ENCODE assay signal across 10 cellular contexts in genomic region chr7:27110977-27111752, GRCh38. TPM values are rescaled to one million over a fixed set of nuclear protein-coding genes. Genes with fewer than 3 reads are reported as not detected.
DNase-seq lines count a peak whose midpoint lies in the region; ATAC-seq and TF ChIP-seq lines count a peak whose summit lies in the region.
"Had no signal": no experiment of that assay in that cellular context is flagged by ENCODE, and none has a peak within 500 bp of the region (broad histone marks: within the 10 kb centered on the region; RNA-seq: fewer than 3 reads in every experiment).

No MANE protein-coding gene starts in this region.

- peak overlapping the region; percentile 81 for H2AFZ ChIP-seq in IMR-90 (replicated peaks; ENCODE audit: low read length, poor library complexity)

- peak overlapping the region; percentile 67 for H2BK120ac ChIP-seq in IMR-90 (ENCODE audit: low read depth, low read length)

- H3K79me1 ChIP-seq in IMR-90 (ENCODE audit: low read depth in 1 of 2, low read length in 2 of 2): peaks cover 0 to 34% of the 10 kb centered on the region in 2 experiments; a peak in 2 of 4 replicates

- peak overlapping the region; percentile 29 to 47; a peak in 3 of 4 replicates for H4K8ac ChIP-seq in IMR-90 (ENCODE audit: low read depth in 2 of 2, low read length in 2 of 2)

- H3K9ac ChIP-seq in IMR-90 (ENCODE audit: low read depth, low read length) (peak overlapping the region; percentile 95), mucosa of rectum (ENCODE audit: low read depth in 1 of 2, low read length in 2 of 2) (peak overlapping the region; percentile 10 to 41)

- ATAC-seq in IMR-90 (ENCODE audit: low read depth) (no peak), upper lobe of right lung (no peak), GM21723 (IDR thresholded peaks at IDR 0.05; ENCODE audit: unreplicated experiment) (no peak)
- no peak for ATAC-seq in activated CD4-positive, CD25-positive, alpha-beta regulatory T cell treated with anti-CD3 and anti-CD28 coated beads, Interleukin-2, amount 50 U/mL, for 24 hours

- H3K4ac ChIP-seq in IMR-90 (ENCODE audit: low read depth, low read length): peak overlapping the region; percentile 85

- H3K18ac ChIP-seq in IMR-90 (ENCODE audit: low read depth, low read length): peak overlapping the region; percentile 68

- TF ChIP-seq RAD21 in IMR-90 (IDR thresholded peaks at IDR 0.05; ENCODE audit: low read length): no peak

- peak overlapping the region; percentile 98 for H3K4me2 ChIP-seq in IMR-90 (ENCODE audit: low read depth, low read length)

- H3K9me1 ChIP-seq in IMR-90 (ENCODE audit: insufficient read depth, low read length): peaks cover 13% of the 10 kb centered on the region; the same call in 1 of the 2 replicates

- H3K14ac ChIP-seq in IMR-90 (replicated peaks; ENCODE audit: low read depth, low read length): peak overlapping the region; percentile 80

- H2AK9ac ChIP-seq in IMR-90 (replicated peaks; ENCODE audit: low read depth, low read length, poor library complexity): peak overlapping the region; percentile 79

- peak overlapping the region; percentile 45 for H2AK5ac ChIP-seq in IMR-90 (ENCODE audit: low read depth, low read length)

- in situ Hi-C loops in IMR-90 (cut with MboI; ENCODE audit: low sequenced_read_pairs): no loop called here

- no peak; the same call in 1 of the 2 replicates for TF ChIP-seq POLR2A in IMR-90 (IDR thresholded peaks at IDR 0.05; ENCODE audit: low read depth, low read length)

- H3K4me1 ChIP-seq in IMR-90 (ENCODE audit: control insufficient read depth, insufficient read depth, low read length) (peaks cover 27% of the 10 kb centered on the region), mucosa of rectum (ENCODE audit: control insufficient read depth in 2 of 2, insufficient read depth in 2 of 2, low read length in 2 of 2) (peaks cover 60 to 70% of the 10 kb centered on the region in 2 donors), upper lobe of right lung (peaks cover 9% of the 10 kb centered on the region)

- H4K20me1 ChIP-seq in IMR-90 (ENCODE audit: insufficient read depth, low read length): peaks cover 16% of the 10 kb centered on the region

- DNase-seq in IMR-90 (peak; percentile 92), dermis blood vessel endothelial cell (peak; percentile 79), upper lobe of right lung (no peak), AG20443 (ENCODE audit: low spot score) (no peak), globus pallidus (ENCODE audit: low spot score) (no peak)
- DNase-seq: amniotic stem cell had no signal

- H2BK15ac ChIP-seq in IMR-90 (ENCODE audit: low read depth, low read length): peak overlapping the region; percentile 45; the same call in 2 of the 3 replicates

- H2BK5ac ChIP-seq in IMR-90 (ENCODE audit: low read depth, low read length, poor library complexity, severe bottlenecking): peak overlapping the region; percentile 92

- no TSS peak for BruUV-seq in IMR-90 (replicated peaks; lab: Mats Ljungman, UMichigan)

- H3K56ac ChIP-seq in IMR-90 (ENCODE audit: extremely low read depth, insufficient read depth, low read length): peak overlapping the region; percentile 50; the same call in 1 of the 2 replicates

- CTCF ChIA-PET in IMR-90 (lab: Yijun Ruan, JAX): interaction anchor here (0.8 to 1.4 kb wide), 4 partner anchors 13 to 412 kb away, joined by 3 to 9 read pairs (median 4); no protein-coding TSS in a partner anchor

- no peaks in the 10 kb centered on the region for H3K27me3 ChIP-seq in IMR-90 (ENCODE audit: control insufficient read depth, insufficient read depth, low read length)
- H3K27me3 ChIP-seq in mucosa of rectum (ENCODE audit: control insufficient read depth in 2 of 2, insufficient read depth in 2 of 2, low read length in 2 of 2): no peaks in the 10 kb centered on the region
- peaks cover 7% of the 10 kb centered on the region for H3K27me3 ChIP-seq in upper lobe of right lung

- dilution Hi-C loops in IMR-90 (cut with HindIII; ENCODE audit: low sequenced_read_pairs, unreplicated experiment): no loop called here

- H4K5ac ChIP-seq in IMR-90 (ENCODE audit: low read depth, low read length): peak overlapping the region; percentile 58

- H4K91ac ChIP-seq in IMR-90 (ENCODE audit: insufficient read depth, low read depth, low read length): peak overlapping the region; percentile 68

- no peaks in the 10 kb centered on the region for H3K9me3 ChIP-seq in IMR-90 (ENCODE audit: control insufficient read depth, insufficient read depth, low read length)
- H3K9me3 ChIP-seq in mucosa of rectum (ENCODE audit: control insufficient read depth in 2 of 2, low read length in 2 of 2): no peaks in the 10 kb centered on the region
- H3K9me3 ChIP-seq in upper lobe of right lung: no peaks in the 10 kb centered on the region

- no peak overlapping the region; the same call in 1 of the 2 replicates for H3K4me3 ChIP-seq in IMR-90 (ENCODE audit: insufficient read depth, low read depth, low read length)
- peak overlapping the region in 1 of 2 donors; percentile 50 for H3K4me3 ChIP-seq in mucosa of rectum (ENCODE audit: low read length in 2 of 2)
- peak overlapping the region; percentile 54 for H3K4me3 ChIP-seq in upper lobe of right lung

- WGBS in IMR-90 (ENCODE audit: extremely low coverage in 2 of 2, insufficient read length in 1 of 2), 2 experiments: no CpG with 5 or more reads among the region's 8 CpGs

- intact Hi-C loops in IMR-90 (cut with micrococcal nuclease) (no loop called here), upper lobe of right lung (cut with DNase I) (no loop called here)

- H3K23ac ChIP-seq in IMR-90 (ENCODE audit: low read depth, low read length): peak overlapping the region; percentile 92

- POLR2A ChIA-PET in IMR-90 (lab: Charles Lee; ENCODE audit: unreplicated experiment): interaction anchor here (0.6 to 1.1 kb wide), 3 partner anchors 9 to 14 kb away, joined by 3 to 10 read pairs (median 3); no protein-coding TSS in a partner anchor

- H3K36me3 ChIP-seq in IMR-90 (ENCODE audit: control insufficient read depth, insufficient read depth, low read length): peaks cover 12% of the 10 kb centered on the region; the same call in 1 of the 2 replicates
- H3K36me3 ChIP-seq in mucosa of rectum (ENCODE audit: control insufficient read depth in 2 of 2, insufficient read depth in 2 of 2, low read length in 2 of 2): peaks cover 3 to 8% of the 10 kb centered on the region in 2 donors
- H3K36me3 ChIP-seq in upper lobe of right lung: no peaks in the 10 kb centered on the region

- H3K27ac ChIP-seq in IMR-90 (ENCODE audit: insufficient read depth, low read length): peak overlapping the region; percentile 98
- peak overlapping the region; percentile 73 to 79 for H3K27ac ChIP-seq in mucosa of rectum (ENCODE audit: low read depth in 2 of 2, low read length in 2 of 2)
- peak overlapping the region; percentile 91 for H3K27ac ChIP-seq in upper lobe of right lung

- TF ChIP-seq CTCF in IMR-90 (conservative IDR thresholded peaks at IDR 0.05; ENCODE audit: low read depth, low read length) (no peak), upper lobe of right lung (IDR thresholded peaks at IDR 0.05) (no peak)

- peak overlapping the region; percentile 68 for H2BK20ac ChIP-seq in IMR-90 (ENCODE audit: low read depth, low read length)

TF ChIP-seq in IMR-90, 13 proteins besides CTCF, POLR2A, EP300 and RAD21 (continues in another document):
- 0 out of 2 replicates have a peak, but pooled peaks have one; percentile 0 for TF ChIP-seq CEBPB (IDR thresholded peaks at IDR 0.05; ENCODE audit: low read depth, low read length)
- no peak for TF ChIP-seq RCOR1 (IDR thresholded peaks at IDR 0.05; ENCODE audit: insufficient replicate concordance, low read length)
- TF ChIP-seq FOS (IDR thresholded peaks at IDR 0.05; ENCODE audit: low read depth, low read length): peak; percentile 79
- no peak for TF ChIP-seq BHLHE40 (IDR thresholded peaks at IDR 0.05; ENCODE audit: low read depth, low read length)
- TF ChIP-seq MXI1 (IDR thresholded peaks at IDR 0.05; ENCODE audit: borderline replicate concordance, low read depth, low read length): no peak
- TF ChIP-seq MAFK (IDR thresholded peaks at IDR 0.05; ENCODE audit: low read depth, low read length): no peak
- no peak for TF ChIP-seq NFE2L2 (IDR thresholded peaks at IDR 0.05; ENCODE audit: low read depth, low read length)
- TF ChIP-seq CHD1 (IDR thresholded peaks at IDR 0.05; ENCODE audit: low read depth, low read length): no peak

RNA-seq across cellular contexts. Expression of gene HOXA2, which starts 8.7 kb away (rescaled TPM):
- total RNA-seq in IMR-90 (2012; rRNA removed) (1.6 and 1.7 TPM in 2 replicates), dermis blood vessel endothelial cell (0.33 and 0.34 TPM in 2 replicates), upper lobe of right lung (2.1 TPM)
- 2.4 and 3.9 TPM in 2 replicates for polyA plus RNA-seq in IMR-90 (2012; rRNA removed)
- polyA plus RNA-seq in IMR-90 (2012; cell fraction: cytosol; rRNA removed): 0.93 and 1.8 TPM in 2 replicates
- 5.2 and 14.9 TPM in 2 replicates for polyA plus RNA-seq in IMR-90 (2012; cell fraction: nucleus; rRNA removed; ENCODE audit: low replicate concordance)
- polyA plus RNA-seq: IgD-negative memory B cell had no signal

RNA-seq across cellular contexts. Expression of gene HOXA1, which starts 15.4 kb away (rescaled TPM):
- total RNA-seq in IMR-90 (2012; rRNA removed): 0.54 and 0.83 TPM in 2 replicates
- polyA plus RNA-seq in IMR-90 (2012; rRNA removed): 1.7 and 1.8 TPM in 2 replicates
- 0.34 and 0.97 TPM in 2 replicates for polyA plus RNA-seq in IMR-90 (2012; cell fraction: cytosol; rRNA removed)
- 1.5 and 1.9 TPM in 2 replicates for polyA plus RNA-seq in IMR-90 (2012; cell fraction: nucleus; rRNA removed; ENCODE audit: low replicate concordance)
- total RNA-seq in dermis blood vessel endothelial cell: 0.68 and 0.84 TPM in 2 replicates
- total RNA-seq in upper lobe of right lung: 0.75 TPM

RNA-seq across cellular contexts. Expression of gene HOXA4, which starts 19.4 kb away (rescaled TPM):
- 0.36 and 1.1 TPM in 2 replicates for total RNA-seq in IMR-90 (2012; rRNA removed)
- polyA plus RNA-seq in IMR-90 (2012; rRNA removed): 7.2 and 8.0 TPM in 2 replicates
- polyA plus RNA-seq in IMR-90 (2012; cell fraction: cytosol; rRNA removed): 4.3 and 5.1 TPM in 2 replicates
- polyA plus RNA-seq in IMR-90 (2012; cell fraction: nucleus; rRNA removed; ENCODE audit: low replicate concordance): 4.5 and 16.6 TPM in 2 replicates
- total RNA-seq in dermis blood vessel endothelial cell: 0.34 and 0.65 TPM in 2 replicates
- 7.1 TPM for total RNA-seq in upper lobe of right lung
- polyA plus RNA-seq: IgD-negative memory B cell had no signal

RNA-seq across cellular contexts. Expression of gene HOXA5, which starts 32.3 kb away (rescaled TPM):
- total RNA-seq in IMR-90 (2012; rRNA removed) (19.9 and 23.9 TPM in 2 replicates), dermis blood vessel endothelial cell (5.6 and 6.1 TPM in 2 replicates), upper lobe of right lung (16.0 TPM)
- 28.1 and 29.4 TPM in 2 replicates for polyA plus RNA-seq in IMR-90 (2012; rRNA removed)
- 27.6 and 56.3 TPM in 2 replicates for polyA plus RNA-seq in IMR-90 (2012; cell fraction: cytosol; rRNA removed)
- polyA plus RNA-seq in IMR-90 (2012; cell fraction: nucleus; rRNA removed; ENCODE audit: low replicate concordance): 34.9 and 41.0 TPM in 2 replicates
- polyA plus RNA-seq: IgD-negative memory B cell had no signal

RNA-seq across cellular contexts. Expression of gene HOXA6, which starts 36.4 kb away (rescaled TPM):
- total RNA-seq in IMR-90 (2012; rRNA removed) (1.4 and 1.7 TPM in 2 replicates), dermis blood vessel endothelial cell (2.9 and 8.6 TPM in 2 replicates), upper lobe of right lung (6.5 TPM)
- 1.8 and 2.1 TPM in 2 replicates for polyA plus RNA-seq in IMR-90 (2012; rRNA removed)
- polyA plus RNA-seq in IMR-90 (2012; cell fraction: cytosol; rRNA removed): 0.50 and 1.7 TPM in 2 replicates
- polyA plus RNA-seq in IMR-90 (2012; cell fraction: nucleus; rRNA removed; ENCODE audit: low replicate concordance): 3.9 and 5.3 TPM in 2 replicates

Comparison
In these comparisons a context has a peak if more than half of its experiments do, and no peak if none do; other contexts are left out.
1. DNase-seq: peak in IMR-90 (single experiment) and dermis blood vessel endothelial cell (single experiment); none in upper lobe of right lung (single experiment), AG20443 (single experiment) and globus pallidus (single experiment).
2. Peak in every context shown above with its lines, with median percentiles within 50 percentile points of each other: H3K27ac ChIP-seq.